Comparison of ENCODE assay signal across 16 cellular contexts in genomic region chr16:24996731-24997130, GRCh38.
"Had no signal": no experiment of that assay in that cellular context is flagged by ENCODE, and none has a peak within 500 bp of the region (broad histone marks: within the 10 kb centered on the region; RNA-seq: fewer than 3 reads in every experiment).

No MANE protein-coding gene starts in this region.

- ATAC-seq: activated T-cell treated with anti-CD3 and anti-CD28 coated beads, Interleukin-2, amount 50 U/mL, for 72 hours; gastroesophageal sphincter; heart right ventricle; left cardiac atrium; mucosa of descending colon; naive thymus-derived CD8-positive, alpha-beta T cell had no signal

- H3K9me3 Mint-ChIP-seq: activated CD4-positive, alpha-beta T cell treated with anti-CD3 and anti-CD28 coated beads, Interleukin-2, amount 10 ng/mL, durations not matched to agents 7 days and 5 days; activated naive CD8-positive, alpha-beta T cell treated with anti-CD3 and anti-CD28 coated beads, Interleukin-2, amount 10 ng/mL, durations not matched to agents 7 days and 5 days; activated T-cell treated with anti-CD3 and anti-CD28 coated beads, Interleukin-2, amount 50 U/mL, for 72 hours; naive thymus-derived CD8-positive, alpha-beta T cell had no signal

- H3K4me3 Mint-ChIP-seq: activated CD4-positive, alpha-beta T cell treated with anti-CD3 and anti-CD28 coated beads, Interleukin-2, amount 10 ng/mL, durations not matched to agents 7 days and 5 days; activated naive CD8-positive, alpha-beta T cell treated with anti-CD3 and anti-CD28 coated beads, Interleukin-2, amount 10 ng/mL, durations not matched to agents 7 days and 5 days; activated T-cell treated with anti-CD3 and anti-CD28 coated beads, Interleukin-2, amount 50 U/mL, for 72 hours had no signal

- H3K27ac ChIP-seq: ascending aorta, breast epithelium, gastroesophageal sphincter, parathyroid adenoma had no signal

- H3K4me3 ChIP-seq: ascending aorta, breast epithelium, gastroesophageal sphincter, heart right ventricle, mucosa of descending colon had no signal

- H3K27me3 Mint-ChIP-seq: activated CD4-positive, alpha-beta T cell treated with anti-CD3 and anti-CD28 coated beads, Interleukin-2, amount 10 ng/mL, durations not matched to agents 7 days and 5 days; activated naive CD8-positive, alpha-beta T cell treated with anti-CD3 and anti-CD28 coated beads, Interleukin-2, amount 10 ng/mL, durations not matched to agents 7 days and 5 days; naive thymus-derived CD8-positive, alpha-beta T cell had no signal

- DNase-seq: activated CD4-positive, alpha-beta T cell treated with anti-CD3 and anti-CD28 coated beads, Interleukin-2, amount 10 ng/mL, durations not matched to agents 7 days and 5 days; activated CD8-positive, alpha-beta memory T cell treated with anti-CD3 and anti-CD28 coated beads, Interleukin-2, amount 50 U/mL, for 48 hours; activated gamma-delta T cell treated with Interleukin-2 at 50 U/mL for 16 hours; activated naive CD8-positive, alpha-beta T cell treated with anti-CD3 and anti-CD28 coated beads, Interleukin-2, amount 10 ng/mL, durations not matched to agents 7 days and 5 days; activated T-cell treated with anti-CD3 and anti-CD28 coated beads, Interleukin-2, amount 50 U/mL, for 72 hours; heart right ventricle; left cardiac atrium; mucosa of descending colon; naive thymus-derived CD8-positive, alpha-beta T cell; stimulated activated CD4-positive, alpha-beta T cell treated with anti-CD3 and anti-CD28 coated beads, Interleukin-1b, Interleukin-23, amount 100 ng/mL, for 48 hours; substantia nigra; SW 1271 had no signal

- H3K36me3 ChIP-seq: ascending aorta, breast epithelium, gastroesophageal sphincter, heart right ventricle had no signal

- H3K9me3 ChIP-seq: ascending aorta, breast epithelium, gastroesophageal sphincter, heart right ventricle, mucosa of descending colon had no signal

- H3K27ac Mint-ChIP-seq: activated CD4-positive, alpha-beta T cell treated with anti-CD3 and anti-CD28 coated beads, Interleukin-2, amount 10 ng/mL, durations not matched to agents 7 days and 5 days; activated naive CD8-positive, alpha-beta T cell treated with anti-CD3 and anti-CD28 coated beads, Interleukin-2, amount 10 ng/mL, durations not matched to agents 7 days and 5 days had no signal

- H3K27me3 ChIP-seq: ascending aorta, breast epithelium, gastroesophageal sphincter, heart right ventricle had no signal

- H3K4me1 ChIP-seq: parathyroid adenoma had no signal
